Comparison of ENCODE assay signal across 19 cellular contexts in the genomic region with DNA sequence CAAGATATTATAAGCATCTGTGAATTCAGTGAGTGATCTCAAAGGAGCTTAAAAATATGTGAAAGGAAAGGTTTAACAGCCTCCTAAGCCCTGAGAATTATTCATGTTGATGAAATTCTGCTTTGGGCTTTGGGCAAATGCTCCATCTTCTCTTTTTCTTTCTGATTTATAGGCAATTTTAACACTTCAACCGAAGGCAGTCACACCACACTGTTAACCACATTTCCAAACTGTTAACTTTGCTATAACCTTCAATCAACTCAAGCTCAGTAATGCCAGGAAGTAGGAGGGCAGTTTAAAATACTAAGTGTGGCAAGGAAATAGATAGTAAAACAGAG. TPM values are rescaled to one million over a fixed set of nuclear protein-coding genes. Genes with fewer than 3 reads are reported as not detected.
A peak's percentile ranks its signal among the peaks of the same experiment; 100 is the strongest.
DNase-seq lines count a peak whose midpoint lies in the region; ATAC-seq and TF ChIP-seq lines count a peak whose summit lies in the region.
"Had no signal": no experiment of that assay in that cellular context is flagged by ENCODE, and none has a peak within 500 bp of the region (broad histone marks: within the 10 kb centered on the region; RNA-seq: fewer than 3 reads in every experiment).

No MANE protein-coding gene starts in this region.

- H3K4me2 ChIP-seq in DND-41 (ENCODE audit: insufficient read depth, low read length) = peak overlapping the region; percentile 53
- H3K4me2 ChIP-seq: PC-9 had no signal

- ATAC-seq in DND-41 (ENCODE audit: insufficient read depth, low read depth) (peak; percentile 94), GM18870 (IDR thresholded peaks at IDR 0.05; ENCODE audit: unreplicated experiment) (no peak), HG03432 (IDR thresholded peaks at IDR 0.05; ENCODE audit: unreplicated experiment) (no peak)
- peak; percentile 68 for ATAC-seq in naive thymus-derived CD4-positive, alpha-beta T cell

- H3K27ac ChIP-seq in DND-41 (ENCODE audit: low read length) (peak overlapping the region; percentile 93), KOPT-K1 (ENCODE audit: low read depth, low read length, poor library complexity, severe bottlenecking) (peak overlapping the region; percentile 78)
- H3K27ac ChIP-seq in naive thymus-derived CD4-positive, alpha-beta T cell (ENCODE audit: low read depth, low read length) = no peak overlapping the region
- H3K27ac ChIP-seq: adrenal gland, colonic mucosa, esophagus muscularis mucosa, lower lobe of right lung, neutrophil, PC-9 had no signal

- H4K20me1 ChIP-seq in DND-41 (ENCODE audit: insufficient read depth, low read length) = no peaks in the 10 kb centered on the region

- DNase-seq in DND-41 (peak; percentile 54), DMS 273 treated with DMSO at 0.1 percent for 48 hours (lab: John Stamatoyannopoulos, UW) (no peak), NCI-H2227 (lab: John Stamatoyannopoulos, UW; ENCODE audit: unreplicated experiment) (no peak)
- no peak for DNase-seq in activated T-helper 2 cell treated with anti-CD3 and anti-CD28 coated beads, Interferon-gamma antibody, Interleukin-2, Interleukin-4, amounts not matched to agents 10 μg/mL and 5 μg/mL and 100 μg/mL, durations not matched to agents 14 hours and 24 hours and 36 hours (ENCODE audit: low spot score)
- DNase-seq in naive thymus-derived CD4-positive, alpha-beta T cell = peak in 4 of 9 donors; percentile 10 to 25 (median 16)
- DNase-seq: activated CD4-positive, alpha-beta T cell treated with anti-CD3 and anti-CD28 coated beads for 48 hours; adrenal gland; colonic mucosa; lower lobe of right lung; NCI-H1092 treated with DMSO at 0.1 percent for 48 hours; NCI-H345; PC-9; small intestine; substantia nigra had no signal

- peaks cover 3% of the 10 kb centered on the region for H3K9me3 Mint-ChIP-seq in activated T-helper 2 cell treated with anti-CD3 and anti-CD28 coated beads, Interferon-gamma antibody, Interleukin-2, Interleukin-4, amounts not matched to agents 10 μg/mL and 5 μg/mL and 100 μg/mL, durations not matched to agents 14 hours and 24 hours and 36 hours
- peaks cover 0 to 4% (median 0%) of the 10 kb centered on the region in 11 donors for H3K9me3 Mint-ChIP-seq in naive thymus-derived CD4-positive, alpha-beta T cell

- no peaks in the 10 kb centered on the region for H3K27me3 ChIP-seq in DND-41 (ENCODE audit: insufficient read depth, low read length, poor library complexity)
- H3K27me3 ChIP-seq in naive thymus-derived CD4-positive, alpha-beta T cell (ENCODE audit: control insufficient read depth in 2 of 2, insufficient read depth in 2 of 2, low read length in 2 of 2) = no peaks in the 10 kb centered on the region
- H3K27me3 ChIP-seq: adrenal gland, colonic mucosa, esophagus muscularis mucosa, neutrophil had no signal

- peak overlapping the region; percentile 47 for H3K9ac ChIP-seq in DND-41 (ENCODE audit: low read depth, low read length)

- no peaks in the 10 kb centered on the region for H3K9me3 ChIP-seq in DND-41 (ENCODE audit: insufficient read depth, low read length, severe bottlenecking)
- no peaks in the 10 kb centered on the region for H3K9me3 ChIP-seq in KOPT-K1 (ENCODE audit: insufficient read depth, low read length, poor library complexity, severe bottlenecking)
- no peaks in the 10 kb centered on the region for H3K9me3 ChIP-seq in naive thymus-derived CD4-positive, alpha-beta T cell (ENCODE audit: control insufficient read depth in 2 of 3, low read length in 3 of 3)
- H3K9me3 ChIP-seq: adrenal gland, colonic mucosa, esophagus muscularis mucosa, lower lobe of right lung, neutrophil had no signal

- CTCF ChIA-PET in naive thymus-derived CD4-positive, alpha-beta T cell (lab: Charles Lee) = no interaction called here

- POLR2A ChIA-PET in naive thymus-derived CD4-positive, alpha-beta T cell (lab: Charles Lee) = no interaction called here

- peaks cover 2% of the 10 kb centered on the region for H3K27me3 Mint-ChIP-seq in activated T-helper 2 cell treated with anti-CD3 and anti-CD28 coated beads, Interferon-gamma antibody, Interleukin-2, Interleukin-4, amounts not matched to agents 10 μg/mL and 5 μg/mL and 100 μg/mL, durations not matched to agents 14 hours and 24 hours and 36 hours (ENCODE audit: low read depth)
- H3K27me3 Mint-ChIP-seq in naive thymus-derived CD4-positive, alpha-beta T cell = no peaks in the 10 kb centered on the region

- intact Hi-C loops in activated T-helper 2 cell treated with anti-CD3 and anti-CD28 coated beads, Interferon-gamma antibody, Interleukin-2, Interleukin-4, amounts not matched to agents 10 μg/mL and 5 μg/mL and 100 μg/mL, durations not matched to agents 14 hours and 24 hours and 36 hours (cut with micrococcal nuclease) = loop anchor here (5.0 kb wide), 1 partner anchor 40 kb away; no protein-coding TSS in a partner anchor
- intact Hi-C loops in naive thymus-derived CD4-positive, alpha-beta T cell (cut with micrococcal nuclease) = loop anchor here (5.0 kb wide), 2 partner anchors 40 to 55 kb away; partner anchors contain the start of gene NEK7 (in 1 of the 2)

- peaks cover 21% of the 10 kb centered on the region for H3K4me1 Mint-ChIP-seq in activated T-helper 2 cell treated with anti-CD3 and anti-CD28 coated beads, Interferon-gamma antibody, Interleukin-2, Interleukin-4, amounts not matched to agents 10 μg/mL and 5 μg/mL and 100 μg/mL, durations not matched to agents 14 hours and 24 hours and 36 hours (ENCODE audit: low read depth)
- H3K4me1 Mint-ChIP-seq in naive thymus-derived CD4-positive, alpha-beta T cell = peaks cover 12 to 27% (median 17%) of the 10 kb centered on the region in 7 donors

- H3K4me1 ChIP-seq in DND-41 (ENCODE audit: insufficient read depth, low read length) = peaks cover 30% of the 10 kb centered on the region
- peaks cover 10 to 15% of the 10 kb centered on the region in 2 donors for H3K4me1 ChIP-seq in naive thymus-derived CD4-positive, alpha-beta T cell (ENCODE audit: control insufficient read depth in 2 of 2, insufficient read depth in 2 of 2, low read length in 2 of 2)
- H3K4me1 ChIP-seq: adrenal gland, colonic mucosa, esophagus muscularis mucosa, lower lobe of right lung had no signal

- H3K36me3 ChIP-seq in DND-41 (ENCODE audit: insufficient read depth, low read length) = no peaks in the 10 kb centered on the region
- no peaks in the 10 kb centered on the region for H3K36me3 ChIP-seq in KOPT-K1 (ENCODE audit: insufficient read depth, low read length)
- H3K36me3 ChIP-seq in naive thymus-derived CD4-positive, alpha-beta T cell (ENCODE audit: control insufficient read depth in 2 of 3, insufficient read depth in 3 of 3, low read length in 3 of 3) = no peaks in the 10 kb centered on the region
- H3K36me3 ChIP-seq: adrenal gland, colonic mucosa, esophagus muscularis mucosa, lower lobe of right lung, neutrophil had no signal

- no peaks in the 10 kb centered on the region for H3K79me2 ChIP-seq in DND-41 (ENCODE audit: insufficient read depth, low read length)

- TF ChIP-seq CTCF in DND-41 (IDR thresholded peaks at IDR 0.05; ENCODE audit: borderline replicate concordance, extremely low read depth, low read length, poor library complexity, severe bottlenecking) = no peak

- peak overlapping the region; percentile 75 for H2AFZ ChIP-seq in DND-41 (ENCODE audit: low read depth, low read length)
- H2AFZ ChIP-seq: PC-9 had no signal

- H3K4me3 Mint-ChIP-seq in activated T-helper 2 cell treated with anti-CD3 and anti-CD28 coated beads, Interferon-gamma antibody, Interleukin-2, Interleukin-4, amounts not matched to agents 10 μg/mL and 5 μg/mL and 100 μg/mL, durations not matched to agents 14 hours and 24 hours and 36 hours (ENCODE audit: low read depth) = no peak overlapping the region
- H3K4me3 Mint-ChIP-seq in naive thymus-derived CD4-positive, alpha-beta T cell = peak overlapping the region in 7 of 10 donors; percentile 16 to 49 (median 36)

- peak overlapping the region; percentile 56 for H3K27ac Mint-ChIP-seq in activated T-helper 2 cell treated with anti-CD3 and anti-CD28 coated beads, Interferon-gamma antibody, Interleukin-2, Interleukin-4, amounts not matched to agents 10 μg/mL and 5 μg/mL and 100 μg/mL, durations not matched to agents 14 hours and 24 hours and 36 hours
- H3K27ac Mint-ChIP-seq in naive thymus-derived CD4-positive, alpha-beta T cell = peak overlapping the region in 5 of 9 donors; percentile 3 to 65 (median 24)

- H3K36me3 Mint-ChIP-seq in activated T-helper 2 cell treated with anti-CD3 and anti-CD28 coated beads, Interferon-gamma antibody, Interleukin-2, Interleukin-4, amounts not matched to agents 10 μg/mL and 5 μg/mL and 100 μg/mL, durations not matched to agents 14 hours and 24 hours and 36 hours (ENCODE audit: low read depth) = no peaks in the 10 kb centered on the region
- H3K36me3 Mint-ChIP-seq in naive thymus-derived CD4-positive, alpha-beta T cell = peaks cover 0 to 6% (median 0%) of the 10 kb centered on the region in 5 donors

- H3K4me3 ChIP-seq in DND-41 (ENCODE audit: low read depth in 1 of 2, low read length in 2 of 2) = peak overlapping the region in 1 of 2 experiments; percentile 5; a peak in 1 of 4 replicates
- no peak overlapping the region for H3K4me3 ChIP-seq in naive thymus-derived CD4-positive, alpha-beta T cell (ENCODE audit: low read length)
- H3K4me3 ChIP-seq: adrenal gland, colonic mucosa, esophagus muscularis mucosa, lower lobe of right lung, PC-9 had no signal

RNA-seq across cellular contexts. Expression of gene NEK7, which starts 54.4 kb away (rescaled TPM):
- total RNA-seq in activated T-helper 2 cell treated with anti-CD3 and anti-CD28 coated beads, Interferon-gamma antibody, Interleukin-2, Interleukin-4, amounts not matched to agents 10 μg/mL and 5 μg/mL and 100 μg/mL, durations not matched to agents 14 hours and 24 hours and 36 hours = 105 and 118 TPM in 2 replicates
- total RNA-seq in naive thymus-derived CD4-positive, alpha-beta T cell = 10 to 100 TPM; 25.1 to 68.4 (median 61.3) TPM
- polyA plus RNA-seq in naive thymus-derived CD4-positive, alpha-beta T cell = 10 to 100 TPM; 28.8 to 30.4 TPM

Comparison
In these comparisons a context has a peak if more than half of its experiments do, and no peak if none do; other contexts are left out.
1. ATAC-seq: peak in DND-41 (single experiment) and naive thymus-derived CD4-positive, alpha-beta T cell (single experiment); none in GM18870 (single experiment) and HG03432 (single experiment).